ENCODE assay signal across 17 cellular contexts in genomic region chr2:212732860-212733259, GRCh38.
DNase-seq lines count a peak whose midpoint lies in the region; ATAC-seq and TF ChIP-seq lines count a peak whose summit lies in the region.
"Had no signal": no experiment of that assay in that cellular context is flagged by ENCODE, and none has a peak within 500 bp of the region (broad histone marks: within the 10 kb centered on the region; RNA-seq: fewer than 3 reads in every experiment).

No MANE protein-coding gene starts in this region.

- WGBS in ovary, 3 donors = 77 to 88% (median 83%) methylated on average over 3 of the region's 3 CpGs
- 86 to 87% methylated on average over 3 of the region's 3 CpGs for WGBS in tibial nerve, 2 donors

- H3K4me1 ChIP-seq in ovary (ENCODE audit: insufficient read depth) (no peaks in the 10 kb centered on the region), tibial nerve (no peaks in the 10 kb centered on the region)
- H3K4me1 ChIP-seq: A549 had no signal

- peak; percentile 20 for ATAC-seq in HG02642 (IDR thresholded peaks at IDR 0.05; ENCODE audit: poor library complexity, unreplicated experiment)
- ATAC-seq in GM21360 (IDR thresholded peaks at IDR 0.05; ENCODE audit: unreplicated experiment) = no peak
- ATAC-seq: A549, K562 had no signal

- DNase-seq in GM12865 (ENCODE audit: low read depth) = peak; percentile 30
- peak; percentile 40 for DNase-seq in SKM-1 treated with dmso at 0.1 percent for 144 hours (lab: John Stamatoyannopoulos, UW; ENCODE audit: unreplicated experiment)
- DNase-seq in fibroblast of villous mesenchyme (ENCODE audit: low read depth) = peak; percentile 62
- no peak for DNase-seq in stimulated activated CD4-positive, alpha-beta T cell treated with anti-CD3 and anti-CD28 coated beads, Interleukin-4, amount 100 ng/mL, for 1 hour
- DNase-seq in ovary = no peak
- no peak for DNase-seq in tibial nerve (ENCODE audit: low spot score in 2 of 2)
- DNase-seq: CD4-positive, CD25-positive, alpha-beta regulatory T cell; H7; NCI-H1105; NCI-H1694 treated with DMSO at 0.1 percent for 48 hours; NCI-H446 treated with DMSO at 0.1 percent for 48 hours; NCI-H748 treated with DMSO at 0.1 percent for 48 hours; PC-9 had no signal

- TF ChIP-seq POLR2A in ovary (IDR thresholded peaks at IDR 0.05) = no peak
- TF ChIP-seq POLR2A in tibial nerve (IDR thresholded peaks at IDR 0.05) = no peak

- no peak overlapping the region for H3K4me3 ChIP-seq in GM12865 (ENCODE audit: low read depth, low read length)
- H3K4me3 ChIP-seq in fibroblast of villous mesenchyme (ENCODE audit: low read depth, low read length) = no peak overlapping the region
- H3K4me3 ChIP-seq in ovary = no peak overlapping the region
- H3K4me3 ChIP-seq in tibial nerve = no peak overlapping the region
- H3K4me3 ChIP-seq: A549, K562, PC-9 had no signal

- no peak for TF ChIP-seq EP300 in ovary (IDR thresholded peaks at IDR 0.05)
- no peak for TF ChIP-seq EP300 in tibial nerve (IDR thresholded peaks at IDR 0.05)

- TF ChIP-seq CTCF in GM12865 (IDR thresholded peaks at IDR 0.05; ENCODE audit: insufficient read depth, low read depth, low read length, missing control alignments) (no peak), fibroblast of villous mesenchyme (IDR thresholded peaks at IDR 0.05; ENCODE audit: insufficient read depth, low read depth, low read length) (no peak), ovary (IDR thresholded peaks at IDR 0.05) (no peak), tibial nerve (IDR thresholded peaks at IDR 0.05) (no peak)

- H3K27me3 ChIP-seq in ovary = no peaks in the 10 kb centered on the region
- no peaks in the 10 kb centered on the region for H3K27me3 ChIP-seq in tibial nerve

- H3K9me3 ChIP-seq in ovary (no peaks in the 10 kb centered on the region), tibial nerve (no peaks in the 10 kb centered on the region)
- H3K9me3 ChIP-seq: A549 had no signal

- H3K36me3 ChIP-seq in ovary = no peaks in the 10 kb centered on the region
- no peaks in the 10 kb centered on the region for H3K36me3 ChIP-seq in tibial nerve

- intact Hi-C loops in ovary (cut with DNase I) = no loop called here

- H3K27ac ChIP-seq in ovary (no peak overlapping the region), tibial nerve (no peak overlapping the region)
- H3K27ac ChIP-seq: A549, PC-9 had no signal

Comparison
In these comparisons a context has a peak if more than half of its experiments do, and no peak if none do; other contexts are left out.
1. DNase-seq: peak in GM12865 (single experiment), SKM-1 treated with dmso at 0.1 percent for 144 hours (single experiment) and fibroblast of villous mesenchyme (single experiment); none in stimulated activated CD4-positive, alpha-beta T cell treated with anti-CD3 and anti-CD28 coated beads, Interleukin-4, amount 100 ng/mL, for 1 hour (single experiment), ovary (0 of 5) and tibial nerve (0 of 2).